ENCODE assay signal across 8 cellular contexts in the genomic region with DNA sequence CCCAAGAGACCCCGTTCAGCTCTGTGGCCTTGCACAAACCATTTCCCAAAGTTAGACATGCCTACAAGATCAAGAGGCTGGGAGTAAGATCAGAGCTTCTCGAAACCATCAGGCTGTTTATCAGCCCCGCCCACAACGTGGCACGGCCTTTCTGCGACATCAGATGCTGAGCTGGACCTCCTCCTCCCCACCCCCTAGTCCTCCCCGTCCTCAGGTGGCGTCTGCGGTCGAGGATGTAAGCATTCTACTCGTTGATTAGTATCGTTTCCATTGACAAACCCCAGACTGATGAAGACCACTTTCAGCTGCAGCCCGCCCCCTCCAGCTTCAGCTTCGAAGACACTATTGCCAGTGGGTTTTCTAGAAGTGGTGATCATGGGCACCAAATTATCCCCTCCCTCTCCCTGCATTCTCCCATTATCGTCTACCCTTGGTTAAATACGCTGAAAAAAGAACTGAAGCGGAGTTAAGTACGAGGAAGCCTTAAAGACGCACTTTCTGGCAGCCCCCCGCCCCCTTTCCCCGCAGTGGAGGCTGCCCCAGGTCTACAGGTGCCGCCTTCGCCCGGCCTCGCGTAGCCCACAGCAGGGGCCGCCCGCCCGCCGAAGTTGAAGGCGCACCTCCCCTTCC. TPM values are rescaled to one million over a fixed set of nuclear protein-coding genes. Genes with fewer than 3 reads are reported as not detected.
DNase-seq lines count a peak whose midpoint lies in the region; ATAC-seq and TF ChIP-seq lines count a peak whose summit lies in the region.

No MANE protein-coding gene starts in this region.

- H2BK120ac ChIP-seq in neuronal stem cell (ENCODE audit: low read depth, low read length): no peak overlapping the region

- H3K4me1 ChIP-seq in foreskin keratinocyte (no peaks in the 10 kb centered on the region), neuronal stem cell (ENCODE audit: control insufficient read depth in 2 of 2, insufficient read depth in 1 of 2, low read depth in 1 of 2, low read length in 2 of 2) (peaks cover 3 to 7% of the 10 kb centered on the region in 2 donors)

- peak overlapping the region; percentile 100 for H2AFZ ChIP-seq in neuronal stem cell (ENCODE audit: low read length)

- WGBS in neuronal stem cell (ENCODE audit: extremely low coverage in 2 of 2, insufficient read length in 2 of 2, insufficient replicate concordance in 1 of 2), 2 donors: no CpG with 5 or more reads among the region's 31 CpGs

- peak overlapping the region; percentile 99 for H3K4me2 ChIP-seq in neuronal stem cell (ENCODE audit: insufficient read depth, low read length, poor library complexity, severe bottlenecking)

- no peaks in the 10 kb centered on the region for H3K9me3 ChIP-seq in neuronal stem cell (replicated peaks in 1 of 2; ENCODE audit: control insufficient read depth in 2 of 2, insufficient read depth in 1 of 2, low read depth in 1 of 2, low read length in 2 of 2)

- H3K27me3 Mint-ChIP-seq in activated T-cell treated with anti-CD3 and anti-CD28 coated beads, Interleukin-2, amount 50 U/mL, for 4 hours (ENCODE audit: low read depth): peaks cover 71% of the 10 kb centered on the region
- peaks cover 51% of the 10 kb centered on the region for H3K27me3 Mint-ChIP-seq in activated CD4-positive, alpha-beta memory T cell treated with anti-CD3 and anti-CD28 coated beads, Interleukin-2, amount 10 ng/mL, durations not matched to agents 7 days and 5 days

- H3K4me3 Mint-ChIP-seq in activated T-cell treated with anti-CD3 and anti-CD28 coated beads, Interleukin-2, amount 50 U/mL, for 4 hours: peak overlapping the region; percentile 37
- peak overlapping the region; percentile 22 for H3K4me3 Mint-ChIP-seq in activated CD4-positive, alpha-beta memory T cell treated with anti-CD3 and anti-CD28 coated beads, Interleukin-2, amount 10 ng/mL, durations not matched to agents 7 days and 5 days

- no peak for DNase-seq in activated T-cell treated with anti-CD3 and anti-CD28 coated beads, Interleukin-2, amount 50 U/mL, for 4 hours
- DNase-seq in activated T-cell treated with anti-CD3 and anti-CD28 coated beads for 4 hours: no peak
- DNase-seq in HT-29 (ENCODE audit: low spot score): peak; percentile 79
- DNase-seq in activated CD4-positive, alpha-beta memory T cell treated with anti-CD3 and anti-CD28 coated beads, Interleukin-2, amount 10 ng/mL, durations not matched to agents 7 days and 5 days: peak; percentile 20
- peak; percentile 12 to 39 for DNase-seq in foreskin keratinocyte
- peak; percentile 11 for DNase-seq in neuronal stem cell (ENCODE audit: low spot score)
- DNase-seq in NOMO-1 treated with dmso at 0.1 percent for 144 hours (lab: John Stamatoyannopoulos, UW; ENCODE audit: unreplicated experiment): no peak

- POLR2A ChIA-PET in activated CD4-positive, alpha-beta memory T cell treated with anti-CD3 and anti-CD28 coated beads, Interleukin-2, amount 10 ng/mL, durations not matched to agents 7 days and 5 days (lab: Charles Lee): no interaction called here

- no peak overlapping the region for H3K18ac ChIP-seq in neuronal stem cell (ENCODE audit: low read length)

- peak; percentile 33 for TF ChIP-seq CTCF in foreskin keratinocyte (conservative IDR thresholded peaks at IDR 0.05)

- no peak overlapping the region for H3K27ac ChIP-seq in foreskin keratinocyte
- no peak overlapping the region for H3K27ac ChIP-seq in neuronal stem cell (replicated peaks; ENCODE audit: low read length)

- H2AK5ac ChIP-seq in neuronal stem cell (ENCODE audit: low read depth, low read length): no peak overlapping the region

- no peak overlapping the region for H4K91ac ChIP-seq in neuronal stem cell (ENCODE audit: low read depth, low read length, poor library complexity)

- no peak overlapping the region for H2BK12ac ChIP-seq in neuronal stem cell (ENCODE audit: low read length)

- H4K8ac ChIP-seq in neuronal stem cell (ENCODE audit: low read depth, low read length): no peak overlapping the region

- H3K4me1 Mint-ChIP-seq in activated T-cell treated with anti-CD3 and anti-CD28 coated beads, Interleukin-2, amount 50 U/mL, for 4 hours (ENCODE audit: low read depth): peaks cover 12% of the 10 kb centered on the region
- H3K4me1 Mint-ChIP-seq in activated CD4-positive, alpha-beta memory T cell treated with anti-CD3 and anti-CD28 coated beads, Interleukin-2, amount 10 ng/mL, durations not matched to agents 7 days and 5 days: peaks cover 9% of the 10 kb centered on the region

- no peaks in the 10 kb centered on the region for H3K36me3 Mint-ChIP-seq in activated T-cell treated with anti-CD3 and anti-CD28 coated beads, Interleukin-2, amount 50 U/mL, for 4 hours (ENCODE audit: insufficient read depth)
- no peaks in the 10 kb centered on the region for H3K36me3 Mint-ChIP-seq in activated CD4-positive, alpha-beta memory T cell treated with anti-CD3 and anti-CD28 coated beads, Interleukin-2, amount 10 ng/mL, durations not matched to agents 7 days and 5 days (ENCODE audit: low read depth)

- no peak overlapping the region for H2BK15ac ChIP-seq in neuronal stem cell (ENCODE audit: low read length)

- H3K79me1 ChIP-seq in neuronal stem cell (ENCODE audit: low read depth, low read length): no peaks in the 10 kb centered on the region

- H3K4me3 ChIP-seq in neuronal stem cell (ENCODE audit: low read length in 2 of 2): peak overlapping the region; percentile 66 to 90

- no peak overlapping the region for H3K4ac ChIP-seq in neuronal stem cell (ENCODE audit: low read length)

- no peak overlapping the region for H3K9ac ChIP-seq in neuronal stem cell (ENCODE audit: low read depth, low read length, poor library complexity)

- H3K27me3 ChIP-seq in foreskin keratinocyte: no peaks in the 10 kb centered on the region
- H3K27me3 ChIP-seq in neuronal stem cell (ENCODE audit: control insufficient read depth in 3 of 3, insufficient read depth in 3 of 3, low read depth in 1 of 3, low read length in 3 of 3): peaks cover 0 to 73% (median 44%) of the 10 kb centered on the region in 3 experiments

- no peak overlapping the region for H3K23ac ChIP-seq in neuronal stem cell (ENCODE audit: low read depth, low read length, poor library complexity)

- no peaks in the 10 kb centered on the region for H3K36me3 ChIP-seq in neuronal stem cell (replicated peaks in 1 of 2; ENCODE audit: control insufficient read depth in 2 of 2, insufficient read depth in 2 of 2, low read length in 2 of 2)

- H3K9me3 Mint-ChIP-seq in activated T-cell treated with anti-CD3 and anti-CD28 coated beads, Interleukin-2, amount 50 U/mL, for 4 hours: no peaks in the 10 kb centered on the region
- H3K9me3 Mint-ChIP-seq in activated CD4-positive, alpha-beta memory T cell treated with anti-CD3 and anti-CD28 coated beads, Interleukin-2, amount 10 ng/mL, durations not matched to agents 7 days and 5 days: no peaks in the 10 kb centered on the region

- peak; percentile 17 to 23 for ATAC-seq in activated T-cell treated with anti-CD3 and anti-CD28 coated beads, Interleukin-2, amount 50 U/mL, for 4 hours
- ATAC-seq in foreskin keratinocyte: peak; percentile 36
- ATAC-seq in HG02973 (IDR thresholded peaks at IDR 0.05; ENCODE audit: unreplicated experiment): no peak

- no peak overlapping the region for H3K14ac ChIP-seq in neuronal stem cell (ENCODE audit: low read length)

- H3K27ac Mint-ChIP-seq in activated CD4-positive, alpha-beta memory T cell treated with anti-CD3 and anti-CD28 coated beads, Interleukin-2, amount 10 ng/mL, durations not matched to agents 7 days and 5 days: no peak overlapping the region

- no peak overlapping the region for H2BK5ac ChIP-seq in neuronal stem cell (ENCODE audit: low read length)

- CTCF ChIA-PET in activated CD4-positive, alpha-beta memory T cell treated with anti-CD3 and anti-CD28 coated beads, Interleukin-2, amount 10 ng/mL, durations not matched to agents 7 days and 5 days (lab: Charles Lee): no interaction called here

RNA-seq across cellular contexts. Expression of a gene that starts 1.1 kb away (rescaled TPM):
- under 1 TPM in 1 of 3 donors, not detected in 2; 0.18 TPM for total RNA-seq in activated T-cell treated with anti-CD3 and anti-CD28 coated beads, Interleukin-2, amount 50 U/mL, for 4 hours
- 23.3 and 26.3 TPM in 2 replicates for total RNA-seq in HT-29 (2014; rRNA removed; shearing (Covaris generic))
- not detected for total RNA-seq in activated CD4-positive, alpha-beta memory T cell treated with anti-CD3 and anti-CD28 coated beads, Interleukin-2, amount 10 ng/mL, durations not matched to agents 7 days and 5 days
- 25.9 and 29.0 TPM in 2 replicates for total RNA-seq in foreskin keratinocyte
- 28.2 and 30.0 TPM in 2 replicates for polyA plus RNA-seq in foreskin keratinocyte
- polyA plus RNA-seq in neuronal stem cell (2013, experiment 1 of 2): 0.04 TPM
- 0.06 TPM for polyA plus RNA-seq in neuronal stem cell (2013, experiment 2 of 2)

RNA-seq across cellular contexts. Expression of a gene that starts 53.6 kb away (rescaled TPM):
- not detected for total RNA-seq in activated T-cell treated with anti-CD3 and anti-CD28 coated beads, Interleukin-2, amount 50 U/mL, for 4 hours
- not detected in 2 replicates for total RNA-seq in HT-29 (2014; rRNA removed; shearing (Covaris generic))
- not detected for total RNA-seq in activated CD4-positive, alpha-beta memory T cell treated with anti-CD3 and anti-CD28 coated beads, Interleukin-2, amount 10 ng/mL, durations not matched to agents 7 days and 5 days
- total RNA-seq in foreskin keratinocyte: 0.07 TPM in 2 replicates
- 0.01 TPM in 2 replicates for polyA plus RNA-seq in foreskin keratinocyte
- polyA plus RNA-seq in neuronal stem cell (2013, experiment 1 of 2): 0.01 TPM
- 0.01 TPM for polyA plus RNA-seq in neuronal stem cell (2013, experiment 2 of 2)

Comparison
In these comparisons a context has a peak if more than half of its experiments do, and no peak if none do; other contexts are left out.
1. DNase-seq: peak in HT-29 (single experiment), activated CD4-positive, alpha-beta memory T cell treated with anti-CD3 and anti-CD28 coated beads, Interleukin-2, amount 10 ng/mL, durations not matched to agents 7 days and 5 days (single experiment), foreskin keratinocyte (2 of 2) and neuronal stem cell (single experiment); none in activated T-cell treated with anti-CD3 and anti-CD28 coated beads, Interleukin-2, amount 50 U/mL, for 4 hours (single experiment), activated T-cell treated with anti-CD3 and anti-CD28 coated beads for 4 hours (single experiment) and NOMO-1 treated with dmso at 0.1 percent for 144 hours (single experiment).
2. RNA of a gene that starts 1.1 kb away (total RNA-seq): 25.9 to 29.0 TPM in foreskin keratinocyte and 23.3 to 26.3 TPM in HT-29; 0.18 TPM in activated T-cell treated with anti-CD3 and anti-CD28 coated beads, Interleukin-2, amount 50 U/mL, for 4 hours and not detected in activated CD4-positive, alpha-beta memory T cell treated with anti-CD3 and anti-CD28 coated beads, Interleukin-2, amount 10 ng/mL, durations not matched to agents 7 days and 5 days; every median in the first group is over 10 times any median in the second.